ENCODE assay signal across 24 cellular contexts in genomic region chr6:4667591-4667990, GRCh38.
"Had no signal": no experiment of that assay in that cellular context is flagged by ENCODE, and none has a peak within 500 bp of the region (broad histone marks: within the 10 kb centered on the region; RNA-seq: fewer than 3 reads in every experiment).

No MANE protein-coding gene starts in this region.

- DNase-seq: cerebellar nuclear complex; effector memory CD4-positive, alpha-beta T cell; gastrocnemius medialis; heart right ventricle; hypothalamus; islet precursor cell; left ventricle myocardium inferior; lower lobe of right lung; mesenchymal stem cell; midbrain; right cardiac atrium; small intestine; stimulated activated CD4-positive, alpha-beta T cell treated with anti-CD3 and anti-CD28 coated beads, Interleukin-12 subunit alpha, Interleukin-12 subunit beta, amount 100 ng/mL, for 4 hours; stimulated activated naive CD4-positive, alpha-beta T cell; stomach; substantia nigra; transverse colon had no signal

- H3K4me1 ChIP-seq: lower lobe of right lung, transverse colon had no signal

- H3K4me3 ChIP-seq: gastrocnemius medialis, heart right ventricle, left ventricle myocardium inferior, lower lobe of right lung, stomach, thoracic aorta, transverse colon had no signal

- H3K27me3 ChIP-seq: gastrocnemius medialis, heart right ventricle, neutrophil, stomach, transverse colon had no signal

- H3K9me3 Mint-ChIP-seq: nephron had no signal

- H3K27ac ChIP-seq: gastrocnemius medialis, heart right ventricle, left ventricle myocardium inferior, lower lobe of right lung, neutrophil, stomach, thoracic aorta, transverse colon had no signal

- H3K27ac Mint-ChIP-seq: nephron had no signal

- H3K9me3 ChIP-seq: gastrocnemius medialis, heart right ventricle, left ventricle myocardium inferior, lower lobe of right lung, neutrophil, stomach, thoracic aorta, transverse colon had no signal

- H3K4me3 Mint-ChIP-seq: nephron had no signal

- H3K36me3 ChIP-seq: gastrocnemius medialis, heart right ventricle, left ventricle myocardium inferior, lower lobe of right lung, neutrophil, stomach, thoracic aorta, transverse colon had no signal

- ATAC-seq: esophagus mucosa, gastrocnemius medialis, heart right ventricle, lower lobe of right lung, right cardiac atrium had no signal

- FAIRE-seq: colon, endometrium, small intestine, urothelium cell line had no signal
